Comparison of ENCODE assay signal across 24 cellular contexts in genomic region chr7:67907792-67908191, GRCh38.
"Had no signal": no experiment of that assay in that cellular context is flagged by ENCODE, and none has a peak within 500 bp of the region (broad histone marks: within the 10 kb centered on the region; RNA-seq: fewer than 3 reads in every experiment).

No MANE protein-coding gene starts in this region.

- H3K4me3 ChIP-seq: colonic mucosa, coronary artery, dorsolateral prefrontal cortex, esophagus muscularis mucosa, esophagus squamous epithelium, gastrocnemius medialis, gastroesophageal sphincter, heart left ventricle, heart right ventricle had no signal

- H3K9me3 ChIP-seq: colonic mucosa, esophagus muscularis mucosa, esophagus squamous epithelium, gastrocnemius medialis, gastroesophageal sphincter, heart left ventricle had no signal

- DNase-seq: colonic mucosa; cortex of kidney; dermis blood vessel endothelial cell; dorsolateral prefrontal cortex; effector CD4-positive, alpha-beta T cell; effector CD8-positive, alpha-beta T cell; effector memory CD4-positive, alpha-beta T cell; effector memory CD8-positive, alpha-beta T cell; endodermal cell; erythroblast; esophagus squamous epithelium; foreskin fibroblast; foreskin keratinocyte; foreskin melanocyte; gastrocnemius medialis; glutamatergic neuron; head of caudate nucleus; heart left ventricle; heart right ventricle had no signal

- H3K27ac ChIP-seq: colonic mucosa, coronary artery, dorsolateral prefrontal cortex, epithelial cell of prostate, esophagus muscularis mucosa, esophagus squamous epithelium, foreskin keratinocyte, gastrocnemius medialis, gastroesophageal sphincter, heart left ventricle, heart right ventricle had no signal

- ATAC-seq: effector memory CD8-positive, alpha-beta T cell; esophagus mucosa; foreskin keratinocyte; gastrocnemius medialis; gastroesophageal sphincter; heart left ventricle; heart right ventricle had no signal

- H3K27me3 ChIP-seq: colonic mucosa, dorsolateral prefrontal cortex, esophagus muscularis mucosa, esophagus squamous epithelium, foreskin keratinocyte, gastrocnemius medialis, gastroesophageal sphincter, heart left ventricle had no signal

- H3K4me1 ChIP-seq: colonic mucosa, esophagus muscularis mucosa, esophagus squamous epithelium, foreskin keratinocyte, gastrocnemius medialis, gastroesophageal sphincter, heart left ventricle, heart right ventricle had no signal

- H3K36me3 ChIP-seq: colonic mucosa, esophagus muscularis mucosa, esophagus squamous epithelium, gastrocnemius medialis, gastroesophageal sphincter, heart left ventricle, heart right ventricle had no signal
